Comparison of ENCODE assay signal across 17 cellular contexts in the genomic region with DNA sequence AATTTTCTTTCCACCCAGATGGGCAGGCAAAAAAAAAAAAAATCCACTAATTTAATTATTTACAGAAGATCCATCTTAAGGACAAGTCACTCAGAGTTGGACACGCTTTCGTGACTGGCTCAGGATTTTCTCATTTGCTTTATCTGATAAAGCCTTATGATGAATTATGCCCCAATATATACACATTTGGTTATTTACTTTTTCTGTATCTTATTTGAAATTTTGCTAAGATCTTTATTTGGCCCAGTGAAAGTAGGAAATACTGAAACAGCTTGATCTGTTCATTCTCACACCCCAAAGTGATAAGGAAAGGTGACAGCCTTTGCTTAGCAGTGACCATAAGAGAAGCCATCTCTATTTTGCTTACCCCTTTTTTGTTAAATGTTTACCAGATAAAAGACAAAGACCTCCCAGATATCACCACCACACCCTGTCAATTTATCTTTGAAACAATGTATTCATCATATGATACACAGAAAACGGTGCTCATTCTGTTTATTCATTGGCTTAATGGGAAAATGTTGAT.
"Had no signal": no experiment of that assay in that cellular context is flagged by ENCODE, and none has a peak within 500 bp of the region (broad histone marks: within the 10 kb centered on the region; RNA-seq: fewer than 3 reads in every experiment).

No MANE protein-coding gene starts in this region.

- H3K27ac Mint-ChIP-seq: activated CD8-positive, alpha-beta T cell treated with anti-CD3 and anti-CD28 coated beads, Interleukin-2, amount 10 ng/mL, durations not matched to agents 7 days and 5 days; activated naive CD8-positive, alpha-beta T cell treated with anti-CD3 and anti-CD28 coated beads for 36 hours had no signal

- DNase-seq: activated CD4-positive, alpha-beta T cell treated with anti-CD3 and anti-CD28 coated beads for 4 hours; activated CD8-positive, alpha-beta memory T cell treated with anti-CD3 and anti-CD28 coated beads, Interleukin-2, amount 50 U/mL, for 4 hours; activated CD8-positive, alpha-beta T cell treated with anti-CD3 and anti-CD28 coated beads, Interleukin-2, amount 10 ng/mL, durations not matched to agents 7 days and 5 days; activated gamma-delta T cell; activated naive CD8-positive, alpha-beta T cell treated with anti-CD3 and anti-CD28 coated beads for 36 hours; activated T-cell treated with anti-CD3 and anti-CD28 coated beads, Interleukin-2, amount 50 U/mL, for 48 hours; body of pancreas; cortex of kidney; effector memory CD4-positive, alpha-beta T cell; stimulated activated CD4-positive, alpha-beta T cell treated with anti-CD3 and anti-CD28 coated beads, Interleukin-4, amount 100 ng/mL, for 24 hours; stimulated activated naive CD4-positive, alpha-beta T cell; T-helper 2 cell had no signal

- H3K27ac ChIP-seq: body of pancreas, epithelial cell of prostate, right atrium auricular region, vagina had no signal

- H3K9me3 ChIP-seq: body of pancreas, right atrium auricular region, tibial nerve, vagina had no signal

- H3K4me3 Mint-ChIP-seq: activated CD8-positive, alpha-beta T cell treated with anti-CD3 and anti-CD28 coated beads, Interleukin-2, amount 10 ng/mL, durations not matched to agents 7 days and 5 days had no signal

- FAIRE-seq: keratinocyte had no signal

- H3K4me1 ChIP-seq: body of pancreas, vagina had no signal

- H3K4me3 ChIP-seq: body of pancreas, right atrium auricular region, tibial nerve, vagina had no signal

- H3K27me3 ChIP-seq: body of pancreas, right atrium auricular region, tibial nerve, vagina had no signal

- H3K36me3 ChIP-seq: right atrium auricular region, tibial nerve, vagina had no signal

- H3K27me3 Mint-ChIP-seq: activated naive CD8-positive, alpha-beta T cell treated with anti-CD3 and anti-CD28 coated beads for 36 hours had no signal
